ENCODE assay signal across 13 cellular contexts in genomic region chr1:221664253-221664652, GRCh38.
"Had no signal": no experiment of that assay in that cellular context is flagged by ENCODE, and none has a peak within 500 bp of the region (broad histone marks: within the 10 kb centered on the region; RNA-seq: fewer than 3 reads in every experiment).

No MANE protein-coding gene starts in this region.

- H3K4me1 ChIP-seq: ascending aorta, gastrocnemius medialis, parathyroid adenoma, uterus had no signal

- ATAC-seq: gastrocnemius medialis; stimulated activated naive CD8-positive, alpha-beta T cell treated with anti-CD3 and anti-CD28 coated beads, Interleukin-15, amount 100 ng/mL, for 72 hours had no signal

- H3K4me3 ChIP-seq: ascending aorta, cardiac muscle cell, gastrocnemius medialis, heart right ventricle, thoracic aorta, uterus had no signal

- H3K9me3 ChIP-seq: ascending aorta, gastrocnemius medialis, heart right ventricle, thoracic aorta, uterus had no signal

- H3K36me3 ChIP-seq: ascending aorta, cardiac muscle cell, gastrocnemius medialis, heart right ventricle, thoracic aorta, uterus, WERI-Rb-1 had no signal

- H3K27ac ChIP-seq: ascending aorta, cardiac muscle cell, gastrocnemius medialis, heart right ventricle, parathyroid adenoma, thoracic aorta, uterus, WERI-Rb-1 had no signal

- DNase-seq: activated CD4-positive, alpha-beta T cell treated with anti-CD3 and anti-CD28 coated beads, Interleukin-2, amount 10 ng/mL, durations not matched to agents 24 days and 14 days; activated naive CD4-positive, alpha-beta T cell; gastrocnemius medialis; heart right ventricle; retina; stimulated activated CD4-positive, alpha-beta T cell treated with anti-CD3 and anti-CD28 coated beads, Interleukin-4, amount 100 ng/mL, for 4 hours; stimulated activated naive CD8-positive, alpha-beta T cell treated with anti-CD3 and anti-CD28 coated beads, Interleukin-15, amount 100 ng/mL, for 72 hours; uterus; WERI-Rb-1 had no signal

- H3K27me3 ChIP-seq: ascending aorta, cardiac muscle cell, gastrocnemius medialis, heart right ventricle, uterus had no signal
